20 cellular contexts compared by ENCODE assay signal in the genomic region with DNA sequence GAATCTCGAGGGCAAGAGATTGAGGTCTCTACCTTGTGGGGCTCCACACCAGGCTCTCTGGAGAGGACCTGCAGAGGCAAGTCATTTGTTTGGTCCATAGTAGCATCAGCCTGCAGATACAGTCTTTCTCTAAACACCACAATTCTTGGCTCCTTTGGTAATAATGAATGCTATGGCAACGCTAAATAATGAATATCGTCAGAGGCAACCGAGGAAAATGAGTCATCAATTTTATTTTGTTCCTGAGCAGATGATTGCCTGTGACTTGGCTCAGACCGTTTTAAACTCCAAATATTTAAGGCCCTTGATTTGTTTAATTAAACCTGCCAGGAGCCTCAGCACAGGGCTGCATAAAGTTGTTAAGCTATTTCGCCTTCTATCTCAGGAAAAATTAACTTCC.
"Had no signal": no experiment of that assay in that cellular context is flagged by ENCODE, and none has a peak within 500 bp of the region (broad histone marks: within the 10 kb centered on the region; RNA-seq: fewer than 3 reads in every experiment).

No MANE protein-coding gene starts in this region.

- H3K36me3 ChIP-seq: esophagus squamous epithelium, gastrocnemius medialis, left lung, stomach, upper lobe of right lung had no signal

- H3K4me3 Mint-ChIP-seq: activated naive CD8-positive, alpha-beta T cell; brain; effector memory CD8-positive, alpha-beta T cell; nephron progenitor cell had no signal

- H3K36me3 Mint-ChIP-seq: activated naive CD8-positive, alpha-beta T cell; brain had no signal

- H3K4me1 ChIP-seq: esophagus squamous epithelium, gastrocnemius medialis, left lung, testis, upper lobe of right lung had no signal

- H3K27ac ChIP-seq: esophagus squamous epithelium, gastrocnemius medialis, left lung, stomach, testis, upper lobe of right lung had no signal

- H3K4me3 ChIP-seq: esophagus squamous epithelium, gastrocnemius medialis, left lung, smooth muscle cell, stomach, testis, upper lobe of right lung had no signal

- H3K4me2 ChIP-seq: smooth muscle cell had no signal

- ATAC-seq: effector memory CD8-positive, alpha-beta T cell; gastrocnemius medialis; left lung; sciatic nerve; upper lobe of right lung had no signal

- H3K9me3 ChIP-seq: esophagus squamous epithelium, gastrocnemius medialis, left lung, testis, upper lobe of right lung had no signal

- H3K27me3 ChIP-seq: esophagus squamous epithelium, gastrocnemius medialis, left lung, stomach, testis, upper lobe of right lung had no signal

- DNase-seq: activated CD4-positive, alpha-beta T cell treated with anti-CD3 and anti-CD28 coated beads, Interleukin-2, amount 50 U/mL, for 48 hours; caudate nucleus; effector memory CD8-positive, alpha-beta T cell; esophagus squamous epithelium; gastrocnemius medialis; head of caudate nucleus; kidney; left lung; midbrain; nephron progenitor cell; nucleus accumbens; stimulated activated CD4-positive, alpha-beta T cell treated with anti-CD3 and anti-CD28 coated beads, Interleukin-4, amount 100 ng/mL, for 1 hour; stomach; T-helper 2 cell; testis; upper lobe of right lung had no signal

- H3K4me1 Mint-ChIP-seq: nephron progenitor cell had no signal

- H3K27ac Mint-ChIP-seq: activated naive CD8-positive, alpha-beta T cell; brain; effector memory CD8-positive, alpha-beta T cell; nephron progenitor cell had no signal
